In genomic region chr18:56139792-56140254, GRCh38 we compare ENCODE assay signal across 13 cellular contexts.
DNase-seq lines count a peak whose midpoint lies in the region; ATAC-seq and TF ChIP-seq lines count a peak whose summit lies in the region.
"Had no signal": no experiment of that assay in that cellular context is flagged by ENCODE, and none has a peak within 500 bp of the region (broad histone marks: within the 10 kb centered on the region; RNA-seq: fewer than 3 reads in every experiment).

No MANE protein-coding gene starts in this region.

- H3K4me1 Mint-ChIP-seq in T-cell: no peaks in the 10 kb centered on the region
- H3K4me1 Mint-ChIP-seq in activated CD8-positive, alpha-beta T cell treated with anti-CD3 and anti-CD28 coated beads, Interleukin-2, amount 10 ng/mL, durations not matched to agents 7 days and 5 days (ENCODE audit: low read depth): no peaks in the 10 kb centered on the region
- H3K4me1 Mint-ChIP-seq: activated CD4-positive, alpha-beta T cell treated with anti-CD3 and anti-CD28 coated beads, Interleukin-2, amount 10 ng/mL, durations not matched to agents 24 days and 14 days; naive thymus-derived CD4-positive, alpha-beta T cell had no signal

- WGBS in heart right ventricle, 2 donors: 66 to 67% methylated on average over 8 of the region's 8 CpGs
- 38 to 65% (median 62%) methylated on average over 8 of the region's 8 CpGs for WGBS in ovary, 3 donors

- POLR2A ChIA-PET in T-cell (lab: Charles Lee): no interaction called here
- POLR2A ChIA-PET in activated CD8-positive, alpha-beta T cell treated with anti-CD3 and anti-CD28 coated beads, Interleukin-2, amount 10 ng/mL, durations not matched to agents 7 days and 5 days (lab: Charles Lee): no interaction called here

- H3K9me3 Mint-ChIP-seq in T-cell: peaks cover 0 to 3% (median 0%) of the 10 kb centered on the region in 3 donors
- no peaks in the 10 kb centered on the region for H3K9me3 Mint-ChIP-seq in activated CD8-positive, alpha-beta T cell treated with anti-CD3 and anti-CD28 coated beads, Interleukin-2, amount 10 ng/mL, durations not matched to agents 7 days and 5 days (ENCODE audit: insufficient read depth)
- H3K9me3 Mint-ChIP-seq: activated CD4-positive, alpha-beta T cell treated with anti-CD3 and anti-CD28 coated beads, Interleukin-2, amount 10 ng/mL, durations not matched to agents 24 days and 14 days had no signal

- TF ChIP-seq EP300 in ovary (IDR thresholded peaks at IDR 0.05): peak; percentile 45

- ATAC-seq in heart right ventricle (peak in 7 of 8 donors; percentile 48 to 97 (median 71)), GM18517 (IDR thresholded peaks at IDR 0.05; ENCODE audit: unreplicated experiment) (no peak), GM21528 (IDR thresholded peaks at IDR 0.05; ENCODE audit: low FRiP score, unreplicated experiment) (no peak), T-cell (replicated peaks in 1 of 4) (no peak)
- ATAC-seq in activated CD8-positive, alpha-beta T cell treated with anti-CD3 and anti-CD28 coated beads, Interleukin-2, amount 10 ng/mL, durations not matched to agents 7 days and 5 days: no peak
- ATAC-seq: naive thymus-derived CD4-positive, alpha-beta T cell had no signal

- H3K27me3 Mint-ChIP-seq in T-cell: no peaks in the 10 kb centered on the region
- H3K27me3 Mint-ChIP-seq in activated CD8-positive, alpha-beta T cell treated with anti-CD3 and anti-CD28 coated beads, Interleukin-2, amount 10 ng/mL, durations not matched to agents 7 days and 5 days (ENCODE audit: low read depth): no peaks in the 10 kb centered on the region
- H3K27me3 Mint-ChIP-seq: activated CD4-positive, alpha-beta T cell treated with anti-CD3 and anti-CD28 coated beads, Interleukin-2, amount 10 ng/mL, durations not matched to agents 24 days and 14 days; naive thymus-derived CD4-positive, alpha-beta T cell had no signal

- no peak for TF ChIP-seq CTCF in heart right ventricle (IDR thresholded peaks at IDR 0.05)
- TF ChIP-seq CTCF in ovary (IDR thresholded peaks at IDR 0.05): no peak

- intact Hi-C loops in heart right ventricle (cut with DNase I) (no loop called here), ovary (cut with DNase I) (no loop called here)

- no peaks in the 10 kb centered on the region for H3K36me3 ChIP-seq in heart right ventricle
- H3K36me3 ChIP-seq in ovary: no peaks in the 10 kb centered on the region

- H3K27me3 ChIP-seq in heart right ventricle: no peaks in the 10 kb centered on the region
- no peaks in the 10 kb centered on the region for H3K27me3 ChIP-seq in ovary

- H3K36me3 Mint-ChIP-seq in T-cell: no peaks in the 10 kb centered on the region
- H3K36me3 Mint-ChIP-seq in activated CD8-positive, alpha-beta T cell treated with anti-CD3 and anti-CD28 coated beads, Interleukin-2, amount 10 ng/mL, durations not matched to agents 7 days and 5 days (ENCODE audit: low read depth): no peaks in the 10 kb centered on the region
- H3K36me3 Mint-ChIP-seq: naive thymus-derived CD4-positive, alpha-beta T cell had no signal

- H3K27ac ChIP-seq in heart right ventricle (peak overlapping the region in 8 of 10 donors; percentile 21 to 65 (median 49)), ovary (peak overlapping the region in 1 of 2 donors; percentile 51)
- H3K27ac ChIP-seq: RWPE1 had no signal

- no peak for TF ChIP-seq POLR2A in ovary (IDR thresholded peaks at IDR 0.05)

- no peak overlapping the region for H3K27ac Mint-ChIP-seq in T-cell
- H3K27ac Mint-ChIP-seq in activated CD8-positive, alpha-beta T cell treated with anti-CD3 and anti-CD28 coated beads, Interleukin-2, amount 10 ng/mL, durations not matched to agents 7 days and 5 days: no peak overlapping the region
- H3K27ac Mint-ChIP-seq: activated CD4-positive, alpha-beta T cell treated with anti-CD3 and anti-CD28 coated beads, Interleukin-2, amount 10 ng/mL, durations not matched to agents 24 days and 14 days; naive thymus-derived CD4-positive, alpha-beta T cell had no signal

- no peak overlapping the region for H3K4me3 ChIP-seq in heart right ventricle
- H3K4me3 ChIP-seq in ovary: no peak overlapping the region

- CTCF ChIA-PET in T-cell (lab: Charles Lee): no interaction called here
- CTCF ChIA-PET in activated CD8-positive, alpha-beta T cell treated with anti-CD3 and anti-CD28 coated beads, Interleukin-2, amount 10 ng/mL, durations not matched to agents 7 days and 5 days (lab: Charles Lee): no interaction called here

- DNase-seq in AG08396 (ENCODE audit: low spot score): peak; percentile 18
- DNase-seq in anterior cingulate cortex (lab: John Stamatoyannopoulos, UW): peak in 52 of 58 donors; percentile 1 to 87 (median 33)
- peak in 1 of 2 donors; percentile 24 for DNase-seq in heart right ventricle
- peak in 4 of 5 donors; percentile 42 to 78 (median 58) for DNase-seq in ovary
- DNase-seq in T-cell: no peak
- no peak for DNase-seq in activated CD8-positive, alpha-beta T cell treated with anti-CD3 and anti-CD28 coated beads, Interleukin-2, amount 10 ng/mL, durations not matched to agents 7 days and 5 days
- DNase-seq: ACHN; activated CD4-positive, alpha-beta T cell treated with anti-CD3 and anti-CD28 coated beads, Interleukin-2, amount 10 ng/mL, durations not matched to agents 24 days and 14 days; naive thymus-derived CD4-positive, alpha-beta T cell; stimulated activated CD4-positive, alpha-beta T cell treated with anti-CD3 and anti-CD28 coated beads, Interleukin-4, amount 100 ng/mL, for 1 hour had no signal

- H3K4me1 ChIP-seq in heart right ventricle: peaks cover 0 to 11% (median 0%) of the 10 kb centered on the region in 9 donors
- no peaks in the 10 kb centered on the region for H3K4me1 ChIP-seq in ovary (ENCODE audit: insufficient read depth)

- H3K4me3 Mint-ChIP-seq in T-cell: no peak overlapping the region
- no peak overlapping the region for H3K4me3 Mint-ChIP-seq in activated CD8-positive, alpha-beta T cell treated with anti-CD3 and anti-CD28 coated beads, Interleukin-2, amount 10 ng/mL, durations not matched to agents 7 days and 5 days
- H3K4me3 Mint-ChIP-seq: activated CD4-positive, alpha-beta T cell treated with anti-CD3 and anti-CD28 coated beads, Interleukin-2, amount 10 ng/mL, durations not matched to agents 24 days and 14 days; naive thymus-derived CD4-positive, alpha-beta T cell had no signal

- no peaks in the 10 kb centered on the region for H3K9me3 ChIP-seq in heart right ventricle
- no peaks in the 10 kb centered on the region for H3K9me3 ChIP-seq in ovary

Comparison
In these comparisons a context has a peak if more than half of its experiments do, and no peak if none do; other contexts are left out.
1. DNase-seq: peak in AG08396 (single experiment), anterior cingulate cortex (52 of 58) and ovary (4 of 5); none in T-cell (0 of 34) and activated CD8-positive, alpha-beta T cell treated with anti-CD3 and anti-CD28 coated beads, Interleukin-2, amount 10 ng/mL, durations not matched to agents 7 days and 5 days (single experiment).
2. ATAC-seq: peak in heart right ventricle (7 of 8); none in GM18517 (single experiment), GM21528 (single experiment), T-cell (0 of 4) and activated CD8-positive, alpha-beta T cell treated with anti-CD3 and anti-CD28 coated beads, Interleukin-2, amount 10 ng/mL, durations not matched to agents 7 days and 5 days (single experiment).